In the genomic region with DNA sequence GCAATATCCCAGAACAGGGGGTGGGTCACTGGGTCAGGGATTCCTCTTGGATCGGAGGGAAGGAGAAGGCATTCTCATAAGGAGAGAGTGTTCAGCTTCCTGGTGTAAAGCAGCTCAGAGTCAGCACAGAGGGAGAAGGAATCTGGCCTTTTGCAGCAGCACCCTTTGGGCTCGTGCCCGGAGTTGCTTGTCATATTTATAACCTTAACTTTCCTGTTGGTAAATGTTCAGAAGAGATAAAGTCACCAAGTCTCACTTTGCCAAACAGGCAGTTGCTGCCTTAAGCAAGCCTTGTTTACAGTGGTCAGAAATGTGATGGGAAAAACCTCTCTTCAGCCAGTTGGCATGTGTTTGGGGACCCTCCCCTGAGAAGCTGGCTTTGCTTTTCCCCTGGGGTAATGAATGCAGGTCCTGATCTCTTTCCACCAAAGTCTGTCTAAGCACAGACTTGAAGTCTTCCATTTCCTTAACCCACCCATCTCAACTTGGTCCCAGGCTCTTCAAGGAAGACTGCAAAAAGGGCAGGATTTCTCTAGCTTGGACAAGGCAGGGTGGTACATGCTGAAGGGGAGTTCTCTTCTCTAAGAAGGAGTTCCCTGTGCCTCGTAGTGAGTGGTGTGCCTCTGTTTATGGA, we compare ENCODE assay signal across 11 cellular contexts.
DNase-seq lines count a peak whose midpoint lies in the region; ATAC-seq and TF ChIP-seq lines count a peak whose summit lies in the region.
"Had no signal": no experiment of that assay in that cellular context is flagged by ENCODE, and none has a peak within 500 bp of the region (broad histone marks: within the 10 kb centered on the region; RNA-seq: fewer than 3 reads in every experiment).

No MANE protein-coding gene starts in this region.

- no peak overlapping the region for H3K27ac ChIP-seq in RWPE2 (ENCODE audit: poor library complexity, severe bottlenecking)

- H3K9me3 ChIP-seq in RWPE2 (ENCODE audit: severe bottlenecking) = no peaks in the 10 kb centered on the region

- H3K4me3 ChIP-seq in RWPE2 (ENCODE audit: severe bottlenecking) = no peak overlapping the region

- no peaks in the 10 kb centered on the region for H3K36me3 ChIP-seq in RWPE2 (ENCODE audit: low read depth)

- DNase-seq in A172 (ENCODE audit: low spot score) = peak; percentile 50
- DNase-seq in RWPE2 (ENCODE audit: low spot score) = no peak
- peak; percentile 67 for DNase-seq in fibroblast of gingiva (ENCODE audit: low read depth)
- no peak for DNase-seq in omental fat pad (ENCODE audit: low spot score)
- DNase-seq in kidney tubule cell (ENCODE audit: low spot score) = no peak
- DNase-seq in stimulated activated naive CD4-positive, alpha-beta T cell (lab: John Stamatoyannopoulos, UW) = no peak
- DNase-seq in NCI-H345 (lab: John Stamatoyannopoulos, UW) = no peak
- DNase-seq: CD8-positive, alpha-beta memory T cell; substantia nigra had no signal

- H3K27me3 ChIP-seq in RWPE2 (ENCODE audit: insufficient read depth, poor library complexity, severe bottlenecking) = no peaks in the 10 kb centered on the region

- peak; percentile 46; the same call in 1 of the 3 replicates for ATAC-seq in RWPE2 (ENCODE audit: low read depth)
- peak; percentile 82 for ATAC-seq in omental fat pad (ENCODE audit: low FRiP score)
- no peak for ATAC-seq in GM21390 (IDR thresholded peaks at IDR 0.05; ENCODE audit: unreplicated experiment)
- ATAC-seq: activated naive CD4-positive, alpha-beta T cell treated with anti-CD3 and anti-CD28 coated beads, Interleukin-2, amount 50 U/mL, for 72 hours had no signal

- H3K4me1 ChIP-seq in RWPE2 (ENCODE audit: insufficient read depth, poor library complexity, severe bottlenecking) = peaks cover 12% of the 10 kb centered on the region

- no peak for TF ChIP-seq CTCF in RWPE2 (IDR thresholded peaks at IDR 0.05; ENCODE audit: poor library complexity, severe bottlenecking)
- TF ChIP-seq CTCF in omental fat pad (IDR thresholded peaks at IDR 0.05) = no peak

Comparison
In these comparisons a context has a peak if more than half of its experiments do, and no peak if none do; other contexts are left out.
1. DNase-seq: peak in A172 (single experiment) and fibroblast of gingiva (single experiment); none in RWPE2 (single experiment), omental fat pad (single experiment), kidney tubule cell (single experiment), stimulated activated naive CD4-positive, alpha-beta T cell (0 of 6) and NCI-H345 (single experiment).